In genomic region chr18:48612511-48612910, GRCh38 we compare ENCODE assay signal across 15 cellular contexts.
"Had no signal": no experiment of that assay in that cellular context is flagged by ENCODE, and none has a peak within 500 bp of the region (broad histone marks: within the 10 kb centered on the region; RNA-seq: fewer than 3 reads in every experiment).

No MANE protein-coding gene starts in this region.

- DNase-seq: activated gamma-delta T cell treated with Interleukin-2 at 50 U/mL for 16 hours; activated T-cell treated with anti-CD3 and anti-CD28 coated beads, Interleukin-2, amount 50 U/mL, for 1 hour; cerebellar nuclear complex; effector CD8-positive, alpha-beta T cell; erythroblast; foreskin keratinocyte; immature natural killer cell; kidney glomerular epithelial cell; left ventricle myocardium inferior; naive thymus-derived CD4-positive, alpha-beta T cell; retina; stimulated activated naive CD8-positive, alpha-beta T cell treated with anti-CD3 and anti-CD28 coated beads, Interleukin-15, amount 100 ng/mL, for 72 hours; T1000 had no signal

- H3K27me3 ChIP-seq: foreskin keratinocyte, hepatocyte, neural progenitor cell had no signal

- H3K36me3 ChIP-seq: left ventricle myocardium inferior, neural progenitor cell had no signal

- H3K27ac ChIP-seq: foreskin keratinocyte, hepatocyte, neural progenitor cell had no signal

- H3K4me1 ChIP-seq: foreskin keratinocyte had no signal

- H3K4me3 ChIP-seq: hepatocyte, left ventricle myocardium inferior, neural progenitor cell had no signal

- H3K4me2 ChIP-seq: hepatocyte had no signal

- H2AFZ ChIP-seq: hepatocyte, neural progenitor cell had no signal

- H3K9me3 ChIP-seq: left ventricle myocardium inferior had no signal

- H3K9ac ChIP-seq: neural progenitor cell had no signal
